9 cellular contexts compared by ENCODE assay signal in the genomic region with DNA sequence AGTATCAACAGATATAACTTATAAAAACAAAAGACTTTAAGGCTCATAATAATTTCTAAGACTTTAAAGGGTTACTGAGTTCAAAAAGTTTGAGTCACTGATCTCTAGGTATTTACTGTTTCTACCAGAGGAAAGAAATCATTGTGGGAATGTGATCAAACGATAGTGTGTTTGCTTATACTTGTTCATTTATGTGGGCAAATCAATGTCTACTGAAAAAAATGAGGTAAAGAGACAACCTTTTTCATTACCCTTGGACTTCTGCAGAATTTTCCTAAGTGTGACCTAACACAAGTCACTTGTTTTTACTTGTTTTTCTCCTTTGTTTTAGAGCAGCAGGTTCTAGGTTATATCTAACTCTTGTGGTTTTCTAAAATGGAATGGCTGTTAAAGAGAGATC.
A peak's percentile ranks its signal among the peaks of the same experiment; 100 is the strongest.
DNase-seq lines count a peak whose midpoint lies in the region; TF ChIP-seq lines count a peak whose summit lies in the region.
"Had no signal": no experiment of that assay in that cellular context is flagged by ENCODE, and none has a peak within 500 bp of the region (broad histone marks: within the 10 kb centered on the region; RNA-seq: fewer than 3 reads in every experiment).

No MANE protein-coding gene starts in this region.

- no TSS peak for BruUV-seq in mammary epithelial cell (replicated peaks; lab: Mats Ljungman, UMichigan)

- H4K20me1 ChIP-seq in mammary epithelial cell (ENCODE audit: insufficient read depth, low read length), result no peaks in the 10 kb centered on the region

- peak overlapping the region; percentile 73 for H3K9ac ChIP-seq in mammary epithelial cell (ENCODE audit: insufficient read depth, low read length)

- H3K9me3 Mint-ChIP-seq in HFFc6 (no peaks in the 10 kb centered on the region), mesothelial cell of epicardium (no peaks in the 10 kb centered on the region)

- peak overlapping the region; percentile 74 for H3K4me2 ChIP-seq in mammary epithelial cell (ENCODE audit: insufficient read depth, low read depth, low read length)

- H3K27ac Mint-ChIP-seq in HFFc6 (peak overlapping the region; percentile 99), mesothelial cell of epicardium (peak overlapping the region; percentile 93)

- H3K4me3 Mint-ChIP-seq in HFFc6 (peak overlapping the region; percentile 89), mesothelial cell of epicardium (peak overlapping the region; percentile 58)

- H3K79me2 ChIP-seq in mammary epithelial cell (ENCODE audit: insufficient read depth, low read length), result no peaks in the 10 kb centered on the region

- in situ Hi-C loops in mammary epithelial cell (cut with MboI; ENCODE audit: low sequenced_read_pairs in 2 of 2), result no loop called here

- no peaks in the 10 kb centered on the region for H3K27me3 ChIP-seq in mammary epithelial cell (ENCODE audit: insufficient read depth, low read length)

- intact Hi-C loops in mammary epithelial cell (cut with micrococcal nuclease), result no loop called here

- H3K9me3 ChIP-seq in mammary epithelial cell (replicated peaks; ENCODE audit: insufficient read depth, low read length), result no peaks in the 10 kb centered on the region

- H3K36me3 Mint-ChIP-seq in HFFc6 (ENCODE audit: low read depth), result no peaks in the 10 kb centered on the region
- no peaks in the 10 kb centered on the region for H3K36me3 Mint-ChIP-seq in mesothelial cell of epicardium

- H2AFZ ChIP-seq in mammary epithelial cell (ENCODE audit: low read depth, low read length), result peak overlapping the region; percentile 75

- dilution Hi-C loops in mammary epithelial cell (cut with HindIII; ENCODE audit: low sequenced_read_pairs), result no loop called here

- H3K4me1 Mint-ChIP-seq in HFFc6 (ENCODE audit: low read depth) (peaks cover 92% of the 10 kb centered on the region), mesothelial cell of epicardium (peaks cover 39% of the 10 kb centered on the region)

- CTCF ChIA-PET in mammary epithelial cell (lab: Charles Lee; ENCODE audit: low non-redundant PET), result no interaction called here

- peak overlapping the region; percentile 84 for H3K27ac ChIP-seq in mammary epithelial cell (ENCODE audit: insufficient read depth, low read depth, low read length)

- H3K36me3 ChIP-seq in mammary epithelial cell (ENCODE audit: insufficient read depth, low read length), result no peaks in the 10 kb centered on the region

- 0% methylated on average over 1 of the region's 1 CpG for WGBS in mammary epithelial cell (ENCODE audit: low coverage, missing lambda C conversion rate)

- H3K4me3 ChIP-seq in AG10803 (ENCODE audit: low read length) (no peak overlapping the region), mammary epithelial cell (replicated peaks in 1 of 3; ENCODE audit: insufficient read depth in 1 of 3, low read depth in 2 of 3, low read length in 3 of 3) (peak overlapping the region in 2 of 3 experiments; percentile 6 to 36)

- H3K4me1 ChIP-seq in mammary epithelial cell (ENCODE audit: insufficient read depth, low read length), result peaks cover 40% of the 10 kb centered on the region

- TF ChIP-seq CTCF in AG10803 (conservative IDR thresholded peaks at IDR 0.05; ENCODE audit: low read length) (no peak), HFFc6 (IDR thresholded peaks at IDR 0.05) (no peak), mammary epithelial cell (conservative IDR thresholded peaks at IDR 0.05 in 1 of 2, IDR thresholded peaks at IDR 0.05 in 1 of 2; ENCODE audit: extremely low read depth in 1 of 2, insufficient read depth in 1 of 2, low read depth in 1 of 2, low read length in 2 of 2) (no peak), mesothelial cell of epicardium (IDR thresholded peaks at IDR 0.05; ENCODE audit: unreplicated experiment) (no peak)

- DNase-seq in AG10803 (ENCODE audit: low read depth), result peak; percentile 15
- DNase-seq in HFFc6, result peak; percentile 18
- DNase-seq in mammary epithelial cell, result peak; percentile 51
- no peak for DNase-seq in mesothelial cell of epicardium (ENCODE audit: low spot score in 2 of 2, unreplicated experiment in 2 of 2)
- no peak for DNase-seq in HPDE6-E6E7 (ENCODE audit: extremely low spot score)
- no peak for DNase-seq in stimulated activated CD4-positive, alpha-beta T cell treated with anti-CD3 and anti-CD28 coated beads, Interleukin-4, amount 100 ng/mL, for 4 hours
- DNase-seq in NCI-H2107 treated with DMSO at 0.1 percent for 48 hours (lab: John Stamatoyannopoulos, UW; ENCODE audit: unreplicated experiment), result no peak
- DNase-seq in stimulated activated CD4-positive, alpha-beta T cell treated with anti-CD3 and anti-CD28 coated beads, Interleukin-2, amount 100 ng/mL, for 48 hours, result no peak
- DNase-seq: NCI-H2081 treated with DMSO at 0.1 percent for 48 hours had no signal

- H3K27me3 Mint-ChIP-seq in HFFc6 (ENCODE audit: insufficient read depth), result no peaks in the 10 kb centered on the region
- H3K27me3 Mint-ChIP-seq in mesothelial cell of epicardium (ENCODE audit: low read depth), result no peaks in the 10 kb centered on the region

Comparison
In these comparisons a context has a peak if more than half of its experiments do, and no peak if none do; other contexts are left out.
1. DNase-seq: peak in AG10803 (single experiment), HFFc6 (single experiment) and mammary epithelial cell (single experiment); none in mesothelial cell of epicardium (0 of 2), HPDE6-E6E7 (single experiment), stimulated activated CD4-positive, alpha-beta T cell treated with anti-CD3 and anti-CD28 coated beads, Interleukin-4, amount 100 ng/mL, for 4 hours (0 of 2), NCI-H2107 treated with DMSO at 0.1 percent for 48 hours (single experiment) and stimulated activated CD4-positive, alpha-beta T cell treated with anti-CD3 and anti-CD28 coated beads, Interleukin-2, amount 100 ng/mL, for 48 hours (0 of 2).